Comparison of ENCODE assay signal across 8 cellular contexts in genomic region chr3:165185707-165186327, GRCh38. TPM values are rescaled to one million over a fixed set of nuclear protein-coding genes. Genes with fewer than 3 reads are reported as not detected.
A peak's percentile ranks its signal among the peaks of the same experiment; 100 is the strongest.
DNase-seq lines count a peak whose midpoint lies in the region; ATAC-seq and TF ChIP-seq lines count a peak whose summit lies in the region.

No MANE protein-coding gene starts in this region.

- no peak overlapping the region for H2AFZ ChIP-seq in fibroblast of lung (ENCODE audit: low read length)

- peak; percentile 90 to 91 for TF ChIP-seq CTCF in fibroblast of lung (conservative IDR thresholded peaks at IDR 0.05 in 1 of 2, IDR thresholded peaks at IDR 0.05 in 1 of 2; ENCODE audit: low read depth in 1 of 2, low read length in 2 of 2)

- no peak overlapping the region for H3K4me3 ChIP-seq in fibroblast of lung (replicated peaks in 1 of 4; ENCODE audit: control extremely low read depth in 1 of 4, insufficient read depth in 1 of 4, low read depth in 3 of 4, low read length in 4 of 4)

- no peak overlapping the region for H3K27ac ChIP-seq in fibroblast of lung (ENCODE audit: insufficient read depth, low read length)

- peak; percentile 90 for ATAC-seq in GM19025 (IDR thresholded peaks at IDR 0.05; ENCODE audit: low read depth, unreplicated experiment)
- ATAC-seq in HG03066 (IDR thresholded peaks at IDR 0.05; ENCODE audit: low read depth, unreplicated experiment): peak; percentile 97
- ATAC-seq in T-helper 17 cell: peak; percentile 75
- no peak for ATAC-seq in GM21737 (IDR thresholded peaks at IDR 0.05; ENCODE audit: unreplicated experiment)

- H3K27ac Mint-ChIP-seq in T-helper 17 cell: no peak overlapping the region

- no peaks in the 10 kb centered on the region for H3K27me3 ChIP-seq in fibroblast of lung (ENCODE audit: control insufficient read depth, insufficient read depth, low read length)

- H3K9me3 ChIP-seq in T-helper 17 cell (ENCODE audit: control insufficient read depth, low read length, poor library complexity, severe bottlenecking) (no peaks in the 10 kb centered on the region), fibroblast of lung (ENCODE audit: control insufficient read depth, insufficient read depth, low read depth, low read length) (no peaks in the 10 kb centered on the region)

- peak; percentile 58 for DNase-seq in DMS114 treated with DMSO at 0.1 percent for 48 hours (lab: John Stamatoyannopoulos, UW; ENCODE audit: unreplicated experiment)
- peak; percentile 14 to 23 for DNase-seq in NCI-H187 (lab: John Stamatoyannopoulos, UW)
- no peak for DNase-seq in T-helper 17 cell
- DNase-seq in fibroblast of lung (ENCODE audit: low read depth in 2 of 2): peak; percentile 32 to 68
- peak; percentile 20 for DNase-seq in non-pigmented ciliary epithelial cell (ENCODE audit: low read depth)

- H3K9ac ChIP-seq in fibroblast of lung (ENCODE audit: insufficient read depth, low read length): no peak overlapping the region

- H3K79me2 ChIP-seq in fibroblast of lung (ENCODE audit: control insufficient read depth, insufficient read depth, low read length): no peaks in the 10 kb centered on the region

- no peaks in the 10 kb centered on the region for H3K4me1 ChIP-seq in fibroblast of lung (ENCODE audit: control insufficient read depth, extremely low read depth, insufficient read depth, low read length)

- no peaks in the 10 kb centered on the region for H3K4me1 Mint-ChIP-seq in T-helper 17 cell

- no peak overlapping the region for H3K4me3 Mint-ChIP-seq in T-helper 17 cell

- H4K20me1 ChIP-seq in fibroblast of lung (ENCODE audit: control insufficient read depth, extremely low read depth, insufficient read depth, low read length): no peaks in the 10 kb centered on the region

- H3K27me3 Mint-ChIP-seq in T-helper 17 cell: peaks cover 10% of the 10 kb centered on the region

- no peaks in the 10 kb centered on the region for H3K36me3 ChIP-seq in fibroblast of lung (ENCODE audit: control insufficient read depth, insufficient read depth, low read length)

- no peak overlapping the region for H3K4me2 ChIP-seq in fibroblast of lung (ENCODE audit: extremely low read depth, insufficient read depth, low read length)

- no peaks in the 10 kb centered on the region for H3K36me3 Mint-ChIP-seq in T-helper 17 cell (ENCODE audit: low read depth)

RNA-seq across cellular contexts. Expression of gene SLITRK3, which starts 10.4 kb away (rescaled TPM):
- not detected for total RNA-seq in T-helper 17 cell
- under 0.01 TPM in 1 of 2 replicates, not detected in the other for total RNA-seq in fibroblast of lung
- polyA plus RNA-seq in fibroblast of lung: not detected in 2 replicates
- not detected in 2 replicates for polyA plus RNA-seq in fibroblast of lung (2012)
- polyA minus RNA-seq in fibroblast of lung (ENCODE audit: low replicate concordance): not detected in 2 replicates

Comparison
In these comparisons a context has a peak if more than half of its experiments do, and no peak if none do; other contexts are left out.
1. DNase-seq: peak in DMS114 treated with DMSO at 0.1 percent for 48 hours (single experiment), NCI-H187 (2 of 2), fibroblast of lung (2 of 2) and non-pigmented ciliary epithelial cell (single experiment); none in T-helper 17 cell (0 of 3).